ENCODE assay signal across 10 cellular contexts in the genomic region with DNA sequence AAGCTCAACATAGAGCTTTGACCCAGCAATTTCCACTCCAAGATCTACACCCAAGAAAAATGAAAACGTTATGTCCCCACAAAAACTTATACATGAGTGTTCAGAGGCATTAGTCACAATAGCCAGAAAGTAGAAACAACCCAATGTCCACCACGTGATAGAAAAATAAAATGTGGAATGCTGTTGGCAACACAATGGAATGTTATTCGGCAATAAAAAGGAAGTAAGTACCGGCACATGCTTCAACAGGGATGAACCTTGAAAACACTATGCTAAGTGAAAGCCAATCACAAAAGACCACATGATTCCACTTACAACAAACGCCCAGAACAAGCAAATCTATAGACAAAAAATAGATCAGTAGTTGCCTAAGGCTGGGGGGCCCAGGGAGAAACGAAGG. TPM values are rescaled to one million over a fixed set of nuclear protein-coding genes. Genes with fewer than 3 reads are reported as not detected.
A peak's percentile ranks its signal among the peaks of the same experiment; 100 is the strongest.
DNase-seq lines count a peak whose midpoint lies in the region; ATAC-seq, FAIRE-seq and TF ChIP-seq lines count a peak whose summit lies in the region.
"Had no signal": no experiment of that assay in that cellular context is flagged by ENCODE, and none has a peak within 500 bp of the region (broad histone marks: within the 10 kb centered on the region; RNA-seq: fewer than 3 reads in every experiment).

No MANE protein-coding gene starts in this region.

- TF ChIP-seq POLR2A in esophagus squamous epithelium (IDR thresholded peaks at IDR 0.05): no peak

- CTCF ChIA-PET in CD8-positive, alpha-beta memory T cell (lab: Charles Lee): interaction anchor here (1.2 kb wide), 1 partner anchor 53 kb away, joined by 3 read pairs; no protein-coding TSS in a partner anchor
- CTCF ChIA-PET in naive thymus-derived CD4-positive, alpha-beta T cell (lab: Charles Lee): no interaction called here

- H3K4me3 ChIP-seq in CD8-positive, alpha-beta memory T cell (ENCODE audit: low read length): no peak overlapping the region
- H3K4me3 ChIP-seq in cardiac fibroblast (replicated peaks in 1 of 2; ENCODE audit: low read depth in 2 of 2, low read length in 2 of 2) (no peak overlapping the region), esophagus squamous epithelium (no peak overlapping the region)
- H3K4me3 ChIP-seq in naive thymus-derived CD4-positive, alpha-beta T cell (ENCODE audit: low read length): no peak overlapping the region

- H3K4me1 ChIP-seq in CD8-positive, alpha-beta memory T cell (ENCODE audit: insufficient read depth, low read length): peaks cover 71% of the 10 kb centered on the region
- peaks cover 38 to 42% of the 10 kb centered on the region in 2 donors for H3K4me1 ChIP-seq in naive thymus-derived CD4-positive, alpha-beta T cell (ENCODE audit: control insufficient read depth in 2 of 2, insufficient read depth in 2 of 2, low read length in 2 of 2)
- H3K4me1 ChIP-seq in esophagus squamous epithelium: peaks cover 0 to 85% (median 21%) of the 10 kb centered on the region in 3 donors

- peaks cover 0 to 14% (median 3%) of the 10 kb centered on the region in 3 donors for H3K36me3 Mint-ChIP-seq in CD8-positive, alpha-beta memory T cell
- peaks cover 0 to 20% (median 12%) of the 10 kb centered on the region in 5 donors for H3K36me3 Mint-ChIP-seq in naive thymus-derived CD4-positive, alpha-beta T cell

- H3K9me3 Mint-ChIP-seq in CD8-positive, alpha-beta memory T cell: no peaks in the 10 kb centered on the region
- H3K9me3 Mint-ChIP-seq in naive thymus-derived CD4-positive, alpha-beta T cell: no peaks in the 10 kb centered on the region

- no peaks in the 10 kb centered on the region for H3K27me3 ChIP-seq in CD8-positive, alpha-beta memory T cell (ENCODE audit: insufficient read depth, low read length, poor library complexity, severe bottlenecking)
- no peaks in the 10 kb centered on the region for H3K27me3 ChIP-seq in naive thymus-derived CD4-positive, alpha-beta T cell (ENCODE audit: control insufficient read depth in 2 of 2, insufficient read depth in 2 of 2, low read length in 2 of 2)
- H3K27me3 ChIP-seq in esophagus squamous epithelium: no peaks in the 10 kb centered on the region

- H3K27ac ChIP-seq in CD8-positive, alpha-beta memory T cell (ENCODE audit: low read depth, low read length): no peak overlapping the region
- H3K27ac ChIP-seq in naive thymus-derived CD4-positive, alpha-beta T cell (ENCODE audit: low read depth, low read length): no peak overlapping the region
- no peak overlapping the region for H3K27ac ChIP-seq in esophagus squamous epithelium

- ATAC-seq in naive thymus-derived CD4-positive, alpha-beta T cell: no peak
- ATAC-seq: left lobe of liver had no signal

- H3K4me1 Mint-ChIP-seq in CD8-positive, alpha-beta memory T cell: peaks cover 76 to 93% (median 92%) of the 10 kb centered on the region in 3 donors
- peaks cover 53 to 94% (median 83%) of the 10 kb centered on the region in 7 donors for H3K4me1 Mint-ChIP-seq in naive thymus-derived CD4-positive, alpha-beta T cell

- 31 to 37% methylated on average over 6 of the region's 6 CpGs for WGBS in esophagus squamous epithelium, 2 donors

- intact Hi-C loops in naive thymus-derived CD4-positive, alpha-beta T cell (cut with micrococcal nuclease): no loop called here
- intact Hi-C loops in esophagus squamous epithelium (cut with DNase I): no loop called here

- peak overlapping the region in 3 of 8 donors; percentile 42 to 63 (median 55) for H3K27ac Mint-ChIP-seq in CD8-positive, alpha-beta memory T cell
- H3K27ac Mint-ChIP-seq in naive thymus-derived CD4-positive, alpha-beta T cell: peak overlapping the region in 3 of 9 donors; percentile 9 to 52 (median 49)

- TF ChIP-seq CTCF in cardiac fibroblast (IDR thresholded peaks at IDR 0.05; ENCODE audit: low read depth, low read length) (no peak), esophagus squamous epithelium (IDR thresholded peaks at IDR 0.05) (no peak)

- FAIRE-seq in HTR-8/SVneo (lab: Jason Lieb, UNC): no peak

- POLR2A ChIA-PET in CD8-positive, alpha-beta memory T cell (lab: Charles Lee): no interaction called here
- POLR2A ChIA-PET in naive thymus-derived CD4-positive, alpha-beta T cell (lab: Charles Lee): no interaction called here

- no peaks in the 10 kb centered on the region for H3K36me3 ChIP-seq in CD8-positive, alpha-beta memory T cell (ENCODE audit: insufficient read depth, low read length)
- no peaks in the 10 kb centered on the region for H3K36me3 ChIP-seq in naive thymus-derived CD4-positive, alpha-beta T cell (ENCODE audit: control insufficient read depth in 2 of 3, insufficient read depth in 3 of 3, low read length in 3 of 3)
- no peaks in the 10 kb centered on the region for H3K36me3 ChIP-seq in esophagus squamous epithelium

- no peaks in the 10 kb centered on the region for H3K9me3 ChIP-seq in CD8-positive, alpha-beta memory T cell (ENCODE audit: low read length)
- no peaks in the 10 kb centered on the region for H3K9me3 ChIP-seq in naive thymus-derived CD4-positive, alpha-beta T cell (ENCODE audit: control insufficient read depth in 2 of 3, low read length in 3 of 3)
- H3K9me3 ChIP-seq in esophagus squamous epithelium: no peaks in the 10 kb centered on the region

- peak overlapping the region in 6 of 7 donors; percentile 20 to 42 (median 29) for H3K4me3 Mint-ChIP-seq in CD8-positive, alpha-beta memory T cell
- peak overlapping the region in 7 of 10 donors; percentile 39 to 66 (median 47) for H3K4me3 Mint-ChIP-seq in naive thymus-derived CD4-positive, alpha-beta T cell

- no peak for DNase-seq in CD8-positive, alpha-beta memory T cell
- peak; percentile 17 for DNase-seq in HTR-8/SVneo (ENCODE audit: insufficient read length, low spot score)
- DNase-seq in cardiac fibroblast (ENCODE audit: low read depth in 2 of 2): peak; percentile 52 to 93
- no peak for DNase-seq in naive thymus-derived CD4-positive, alpha-beta T cell
- DNase-seq in middle frontal gyrus (ENCODE audit: extremely low spot score, low spot score): no peak
- DNase-seq in activated CD4-positive, CD25-positive, alpha-beta regulatory T cell (lab: John Stamatoyannopoulos, UW): no peak
- no peak for DNase-seq in AML-193 (lab: John Stamatoyannopoulos, UW)
- no peak for DNase-seq in esophagus squamous epithelium (lab: John Stamatoyannopoulos, UW)
- DNase-seq: NCI-H1436 treated with DMSO at 0.1 percent for 48 hours had no signal

- H3K27me3 Mint-ChIP-seq in CD8-positive, alpha-beta memory T cell: no peaks in the 10 kb centered on the region
- no peaks in the 10 kb centered on the region for H3K27me3 Mint-ChIP-seq in naive thymus-derived CD4-positive, alpha-beta T cell

RNA-seq across cellular contexts. Expression of gene UBQLN1, which starts 6.0 kb away (rescaled TPM):
- 100 to 1,000 TPM in 1 of 2 experiments, 10 to 100 TPM in 1; 95.1 to 101 TPM for total RNA-seq in CD8-positive, alpha-beta memory T cell
- 76.6 TPM for polyA plus RNA-seq in CD8-positive, alpha-beta memory T cell
- total RNA-seq in naive thymus-derived CD4-positive, alpha-beta T cell: 100 to 1,000 TPM; 104 to 139 (median 114) TPM
- polyA plus RNA-seq in naive thymus-derived CD4-positive, alpha-beta T cell: 10 to 100 TPM; 71.8 to 82.3 TPM
- 100 to 1,000 TPM in 1 of 4 donors, 10 to 100 TPM in 3; 65.4 to 120 (median 78.5) TPM for total RNA-seq in esophagus squamous epithelium

Comparison
In these comparisons a context has a peak if more than half of its experiments do, and no peak if none do; other contexts are left out.
1. DNase-seq: peak in HTR-8/SVneo (single experiment) and cardiac fibroblast (2 of 2); none in CD8-positive, alpha-beta memory T cell (0 of 5), naive thymus-derived CD4-positive, alpha-beta T cell (0 of 9), middle frontal gyrus (single experiment), activated CD4-positive, CD25-positive, alpha-beta regulatory T cell (0 of 4), AML-193 (0 of 2) and esophagus squamous epithelium (single experiment).